In the genomic region with DNA sequence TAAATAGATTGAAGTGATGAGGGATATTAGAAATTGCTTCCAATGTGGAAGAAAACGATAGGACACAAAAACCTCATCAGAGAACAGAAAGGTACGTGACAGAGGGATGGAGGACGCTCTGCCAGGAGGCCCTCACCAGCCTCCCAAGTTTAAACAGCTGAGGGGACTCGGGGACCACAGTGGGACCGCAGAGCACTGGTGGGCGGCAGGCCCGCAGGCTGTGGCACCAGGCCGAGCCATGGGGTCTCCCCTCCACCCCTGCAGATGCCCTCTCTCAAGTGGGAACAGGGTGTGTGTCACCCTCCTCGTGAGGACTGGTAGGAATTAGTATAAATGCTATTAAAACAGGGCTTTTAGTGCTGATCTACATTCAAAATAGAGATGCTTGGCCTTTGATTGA, we compare ENCODE assay signal across 8 cellular contexts. TPM values are rescaled to one million over a fixed set of nuclear protein-coding genes. Genes with fewer than 3 reads are reported as not detected.
"Had no signal": no experiment of that assay in that cellular context is flagged by ENCODE, and none has a peak within 500 bp of the region (broad histone marks: within the 10 kb centered on the region; RNA-seq: fewer than 3 reads in every experiment).

No MANE protein-coding gene starts in this region.

- H3K4me3 ChIP-seq: K562 had no signal

- ATAC-seq: K562 had no signal

- H3K27ac ChIP-seq: HL-60 had no signal

- DNase-seq: IMR-90, KBM-7 had no signal

- H3K9me3 Mint-ChIP-seq: IgD-negative memory B cell had no signal

- H3K27me3 Mint-ChIP-seq: IgD-negative memory B cell had no signal

RNA-seq across cellular contexts. Expression of gene OR6B2, which starts 15.9 kb away (rescaled TPM):
- total RNA-seq: HepG2, HT-29, HT1080, IMR-90, K562 had no signal

RNA-seq across cellular contexts. Expression of gene OR6B3, which starts 39.0 kb away (rescaled TPM):
- total RNA-seq: HepG2, HT-29, HT1080, IMR-90, K562 had no signal
